In the genomic region with DNA sequence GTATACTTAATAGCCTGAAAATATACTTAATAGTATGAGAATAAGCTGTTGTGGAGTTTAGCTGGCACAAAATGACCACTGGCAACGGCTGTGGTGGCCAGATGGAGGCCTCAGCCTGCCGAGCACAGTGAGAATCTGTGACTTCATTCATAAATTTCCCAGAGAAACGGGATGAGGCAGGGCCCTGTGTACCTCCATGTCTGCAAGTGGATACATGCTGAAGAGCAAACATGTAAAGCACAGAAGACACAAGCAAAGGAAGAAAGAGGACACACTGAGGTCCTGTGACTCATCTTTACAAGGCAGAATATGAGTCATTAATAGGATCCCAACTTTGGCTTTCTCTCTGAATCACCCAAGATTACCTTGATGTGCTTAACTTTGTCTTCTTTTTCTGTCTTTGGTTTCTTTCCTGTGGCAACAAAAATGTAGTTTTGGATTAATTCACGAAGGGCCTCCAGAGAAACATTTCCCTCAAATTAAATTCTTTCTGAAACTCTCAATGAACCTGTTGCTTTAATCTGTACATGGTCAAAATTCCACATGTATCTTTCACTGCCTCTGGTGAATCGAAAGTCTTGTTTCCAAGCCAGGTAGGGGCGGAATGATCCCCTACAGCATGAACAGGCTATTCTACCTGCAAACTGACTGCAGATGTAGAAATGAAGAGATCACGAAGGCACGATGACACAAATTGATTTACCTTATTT, we compare ENCODE assay signal across 1 cellular context.
TF ChIP-seq lines count a peak whose summit lies in the region.

No MANE protein-coding gene starts in this region.

TF ChIP-seq in GM12878, 131 proteins besides CTCF, POLR2A, EP300 and RAD21 (continued from another document):
- TF ChIP-seq FOXM1 (IDR thresholded peaks at IDR 0.05; ENCODE audit: low read depth, low read length) (peak; percentile 51; the same call in 1 of the 2 replicates), BCL11A (IDR thresholded peaks at IDR 0.05; ENCODE audit: low read depth, low read length) (peak; percentile 64; the same call in 1 of the 2 replicates), EED (IDR thresholded peaks at IDR 0.05; ENCODE audit: low read depth) (peak; percentile 76), NFYA (IDR thresholded peaks at IDR 0.05; ENCODE audit: borderline replicate concordance, low read depth, low read length) (no peak), JUND (IDR thresholded peaks at IDR 0.05; ENCODE audit: low read depth, low read length) (peak; percentile 82), JUNB (IDR thresholded peaks at IDR 0.05) (peak; percentile 98), IRF4 (IDR thresholded peaks at IDR 0.05; ENCODE audit: low read depth, low read length) (peak; percentile 94), NBN (IDR thresholded peaks at IDR 0.05) (no peak), CBX5 (IDR thresholded peaks at IDR 0.05; ENCODE audit: low read depth) (peak; percentile 60; the same call in 1 of the 2 replicates), CBFB (IDR thresholded peaks at IDR 0.05; ENCODE audit: low read depth) (no peak), IKZF2 (IDR thresholded peaks at IDR 0.05) (peak; percentile 68 to 77), HCFC1 (IDR thresholded peaks at IDR 0.05; ENCODE audit: low read length) (no peak), CREB1 (IDR thresholded peaks at IDR 0.05; ENCODE audit: low read depth) (peak; percentile 47; the same call in 1 of the 2 replicates), MEF2A (IDR thresholded peaks at IDR 0.05; ENCODE audit: insufficient read depth, low read depth, low read length) (peak; percentile 75; the same call in 1 of the 2 replicates), MTA3 (IDR thresholded peaks at IDR 0.05; ENCODE audit: borderline replicate concordance, low read length) (peak; percentile 53; the same call in 1 of the 2 replicates), CREM (IDR thresholded peaks at IDR 0.05; ENCODE audit: low read depth) (peak; percentile 81; the same call in 1 of the 2 replicates), ATF2 (IDR thresholded peaks at IDR 0.05; ENCODE audit: low read length) (peak; percentile 92), KAT2A (conservative IDR thresholded peaks at IDR 0.05; ENCODE audit: control insufficient read depth, low read depth, low read length) (no peak), RCOR1 (conservative IDR thresholded peaks at IDR 0.05; ENCODE audit: low read depth, low read length) (no peak), TBL1XR1 (IDR thresholded peaks at IDR 0.05; ENCODE audit: low read depth, low read length) (peak; percentile 35; the same call in 1 of the 2 replicates), DPF2 (IDR thresholded peaks at IDR 0.05) (peak; percentile 47), IKZF1 (conservative IDR thresholded peaks at IDR 0.05) (peak; percentile 55), ATF7 (IDR thresholded peaks at IDR 0.05; ENCODE audit: low read depth) (peak; percentile 64; the same call in 1 of the 2 replicates), ZBED1 (IDR thresholded peaks at IDR 0.05; ENCODE audit: borderline replicate concordance) (peak; percentile 45; the same call in 1 of the 2 replicates), POU2F2 (IDR thresholded peaks at IDR 0.05; ENCODE audit: borderline replicate concordance, low read depth, low read length) (0 out of 3 replicates have a peak, but pooled peaks have one; percentile 13), TCF7 (IDR thresholded peaks at IDR 0.05; ENCODE audit: borderline replicate concordance) (peak; percentile 66; the same call in 1 of the 2 replicates), NFIC (IDR thresholded peaks at IDR 0.05; ENCODE audit: low read depth, low read length) (peak; percentile 91; the same call in 1 of the 2 replicates)
- TF ChIP-seq, protein P1, sequence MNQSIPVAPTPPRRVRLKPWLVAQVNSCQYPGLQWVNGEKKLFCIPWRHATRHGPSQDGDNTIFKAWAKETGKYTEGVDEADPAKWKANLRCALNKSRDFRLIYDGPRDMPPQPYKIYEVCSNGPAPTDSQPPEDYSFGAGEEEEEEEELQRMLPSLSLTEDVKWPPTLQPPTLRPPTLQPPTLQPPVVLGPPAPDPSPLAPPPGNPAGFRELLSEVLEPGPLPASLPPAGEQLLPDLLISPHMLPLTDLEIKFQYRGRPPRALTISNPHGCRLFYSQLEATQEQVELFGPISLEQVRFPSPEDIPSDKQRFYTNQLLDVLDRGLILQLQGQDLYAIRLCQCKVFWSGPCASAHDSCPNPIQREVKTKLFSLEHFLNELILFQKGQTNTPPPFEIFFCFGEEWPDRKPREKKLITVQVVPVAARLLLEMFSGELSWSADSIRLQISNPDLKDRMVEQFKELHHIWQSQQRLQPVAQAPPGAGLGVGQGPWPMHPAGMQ (IDR thresholded peaks at IDR 0.05; ENCODE audit: borderline replicate concordance): no peak
- TF ChIP-seq, protein P2, sequence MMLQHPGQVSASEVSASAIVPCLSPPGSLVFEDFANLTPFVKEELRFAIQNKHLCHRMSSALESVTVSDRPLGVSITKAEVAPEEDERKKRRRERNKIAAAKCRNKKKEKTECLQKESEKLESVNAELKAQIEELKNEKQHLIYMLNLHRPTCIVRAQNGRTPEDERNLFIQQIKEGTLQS (IDR thresholded peaks at IDR 0.05; ENCODE audit: borderline replicate concordance, extremely low read depth, low read depth, low read length): no peak; the same call in 1 of the 2 replicates
- TF ChIP-seq, protein P3, sequence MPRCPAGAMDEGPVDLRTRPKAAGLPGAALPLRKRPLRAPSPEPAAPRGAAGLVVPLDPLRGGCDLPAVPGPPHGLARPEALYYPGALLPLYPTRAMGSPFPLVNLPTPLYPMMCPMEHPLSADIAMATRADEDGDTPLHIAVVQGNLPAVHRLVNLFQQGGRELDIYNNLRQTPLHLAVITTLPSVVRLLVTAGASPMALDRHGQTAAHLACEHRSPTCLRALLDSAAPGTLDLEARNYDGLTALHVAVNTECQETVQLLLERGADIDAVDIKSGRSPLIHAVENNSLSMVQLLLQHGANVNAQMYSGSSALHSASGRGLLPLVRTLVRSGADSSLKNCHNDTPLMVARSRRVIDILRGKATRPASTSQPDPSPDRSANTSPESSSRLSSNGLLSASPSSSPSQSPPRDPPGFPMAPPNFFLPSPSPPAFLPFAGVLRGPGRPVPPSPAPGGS (IDR thresholded peaks at IDR 0.05; ENCODE audit: borderline replicate concordance, insufficient read depth, low read depth, low read length, poor library complexity, severe bottlenecking): peak; percentile 68
- TF ChIP-seq, protein P4, sequence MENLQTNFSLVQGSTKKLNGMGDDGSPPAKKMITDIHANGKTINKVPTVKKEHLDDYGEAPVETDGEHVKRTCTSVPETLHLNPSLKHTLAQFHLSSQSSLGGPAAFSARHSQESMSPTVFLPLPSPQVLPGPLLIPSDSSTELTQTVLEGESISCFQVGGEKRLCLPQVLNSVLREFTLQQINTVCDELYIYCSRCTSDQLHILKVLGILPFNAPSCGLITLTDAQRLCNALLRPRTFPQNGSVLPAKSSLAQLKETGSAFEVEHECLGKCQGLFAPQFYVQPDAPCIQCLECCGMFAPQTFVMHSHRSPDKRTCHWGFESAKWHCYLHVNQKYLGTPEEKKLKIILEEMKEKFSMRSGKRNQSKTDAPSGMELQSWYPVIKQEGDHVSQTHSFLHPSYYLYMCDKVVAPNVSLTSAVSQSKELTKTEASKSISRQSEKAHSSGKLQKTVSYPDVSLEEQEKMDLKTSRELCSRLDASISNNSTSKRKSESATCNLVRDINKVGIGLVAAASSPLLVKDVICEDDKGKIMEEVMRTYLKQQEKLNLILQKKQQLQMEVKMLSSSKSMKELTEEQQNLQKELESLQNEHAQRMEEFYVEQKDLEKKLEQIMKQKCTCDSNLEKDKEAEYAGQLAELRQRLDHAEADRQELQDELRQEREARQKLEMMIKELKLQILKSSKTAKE (IDR thresholded peaks at IDR 0.05; ENCODE audit: low read depth, poor library complexity, severe bottlenecking): no peak
- TF ChIP-seq, protein P5, sequence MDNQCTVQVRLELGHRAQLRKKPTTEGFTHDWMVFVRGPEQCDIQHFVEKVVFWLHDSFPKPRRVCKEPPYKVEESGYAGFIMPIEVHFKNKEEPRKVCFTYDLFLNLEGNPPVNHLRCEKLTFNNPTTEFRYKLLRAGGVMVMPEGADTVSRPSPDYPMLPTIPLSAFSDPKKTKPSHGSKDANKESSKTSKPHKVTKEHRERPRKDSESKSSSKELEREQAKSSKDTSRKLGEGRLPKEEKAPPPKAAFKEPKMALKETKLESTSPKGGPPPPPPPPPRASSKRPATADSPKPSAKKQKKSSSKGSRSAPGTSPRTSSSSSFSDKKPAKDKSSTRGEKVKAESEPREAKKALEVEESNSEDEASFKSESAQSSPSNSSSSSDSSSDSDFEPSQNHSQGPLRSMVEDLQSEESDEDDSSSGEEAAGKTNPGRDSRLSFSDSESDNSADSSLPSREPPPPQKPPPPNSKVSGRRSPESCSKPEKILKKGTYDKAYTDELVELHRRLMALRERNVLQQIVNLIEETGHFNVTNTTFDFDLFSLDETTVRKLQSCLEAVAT (IDR thresholded peaks at IDR 0.05): peak; percentile 20; the same call in 1 of the 2 replicates
